11 cellular contexts compared by ENCODE assay signal in the genomic region with DNA sequence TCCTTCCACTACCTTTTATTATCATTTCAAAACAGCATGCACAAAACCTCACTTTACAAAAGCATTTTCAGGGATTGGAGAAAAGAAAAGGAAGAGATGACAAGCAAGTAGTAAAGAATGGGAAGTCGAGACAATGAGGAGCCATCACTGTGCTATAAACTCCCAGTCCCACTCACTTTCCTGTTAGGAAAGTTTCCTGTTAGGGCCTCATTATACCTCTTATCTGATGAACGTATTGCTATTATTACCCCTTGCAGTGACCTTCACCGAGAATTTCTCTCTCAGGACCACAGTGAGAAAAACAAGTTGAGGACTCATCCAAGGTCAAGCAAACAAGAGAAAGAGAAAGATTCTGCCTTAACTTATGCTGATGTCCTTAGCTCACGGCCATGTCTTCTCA. TPM values are rescaled to one million over a fixed set of nuclear protein-coding genes. Genes with fewer than 3 reads are reported as not detected.
"Had no signal": no experiment of that assay in that cellular context is flagged by ENCODE, and none has a peak within 500 bp of the region (broad histone marks: within the 10 kb centered on the region; RNA-seq: fewer than 3 reads in every experiment).

No MANE protein-coding gene starts in this region.

- H2AFZ ChIP-seq: GM23338 had no signal

- FAIRE-seq: H1, H54, HTR-8/SVneo, K562 had no signal

- ATAC-seq: GM23338, K562 had no signal

- H3K4me3 ChIP-seq: GM23338, K562 had no signal

- DNase-seq: H9, HCEC 1CT, HFFc6, IMR-90, KG1 had no signal

- H3K4me2 ChIP-seq: GM23338 had no signal

RNA-seq across cellular contexts. Expression of a gene that starts 28.8 kb away (rescaled TPM):
- total RNA-seq: HFFc6, HT-29, IMR-90, K562 had no signal
- polyA plus RNA-seq: IMR-90, K562 had no signal
